Comparison of ENCODE assay signal across 23 cellular contexts in the genomic region with DNA sequence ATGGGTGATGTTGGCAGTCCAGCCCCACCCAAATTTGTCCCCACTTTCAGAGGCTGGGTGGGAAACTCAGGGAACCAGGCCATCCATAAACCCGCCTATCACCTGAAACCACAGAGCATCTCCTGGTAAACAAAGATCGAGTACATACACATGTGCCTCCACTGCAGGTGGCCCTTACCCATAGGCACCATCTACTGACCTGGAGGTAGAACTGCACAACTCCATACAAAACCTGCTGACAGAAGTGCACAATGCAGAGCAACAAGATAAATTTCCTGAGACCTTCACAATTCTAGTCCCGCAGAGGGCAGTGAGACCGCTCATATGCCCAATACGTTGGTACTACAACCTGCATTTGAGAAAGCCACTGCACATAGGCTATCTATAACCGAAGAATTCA.
DNase-seq lines count a peak whose midpoint lies in the region; ATAC-seq and TF ChIP-seq lines count a peak whose summit lies in the region.
"Had no signal": no experiment of that assay in that cellular context is flagged by ENCODE, and none has a peak within 500 bp of the region (broad histone marks: within the 10 kb centered on the region; RNA-seq: fewer than 3 reads in every experiment).

No MANE protein-coding gene starts in this region.

- peak; percentile 51 for DNase-seq in DMS53 (lab: John Stamatoyannopoulos, UW)
- no peak for DNase-seq in DMS53 treated with DMSO at 0.1 percent for 48 hours (lab: John Stamatoyannopoulos, UW; ENCODE audit: unreplicated experiment)
- DNase-seq in PC-9: no peak
- DNase-seq in left lobe of liver (ENCODE audit: low spot score): no peak
- no peak for DNase-seq in NCI-H1436 treated with DMSO at 0.1 percent for 48 hours (lab: John Stamatoyannopoulos, UW)
- DNase-seq in tibial artery: no peak
- DNase-seq: activated B cell treated with CpG ODN at 0.5 μM for 24 hours; activated CD8-positive, alpha-beta T cell treated with anti-CD3 and anti-CD28 coated beads for 36 hours; activated naive CD4-positive, alpha-beta T cell treated with anti-CD3 and anti-CD28 coated beads, Interleukin-2, amount 50 U/mL, for 16 hours; activated T-cell treated with anti-CD3 and anti-CD28 coated beads, Interleukin-2, amount 50 U/mL, for 48 hours; anterior cingulate cortex; BE2C; COR-L47; foreskin fibroblast; islet precursor cell; naive thymus-derived CD4-positive, alpha-beta T cell; NCI-H187 treated with DMSO at 0.1 percent for 48 hours; NCI-H510A; right cardiac atrium; stimulated activated CD8-positive, alpha-beta memory T cell treated with anti-CD3 and anti-CD28 coated beads, Interleukin-4, amount 100 ng/mL, for 48 hours had no signal

- H4K20me1 ChIP-seq in PC-9 (ENCODE audit: insufficient read depth): no peaks in the 10 kb centered on the region

- ATAC-seq in HG03432 (IDR thresholded peaks at IDR 0.05; ENCODE audit: unreplicated experiment) (peak; percentile 47), left lobe of liver (peak; percentile 80), HG03196 (IDR thresholded peaks at IDR 0.05; ENCODE audit: unreplicated experiment) (no peak)
- ATAC-seq: activated CD8-positive, alpha-beta T cell treated with anti-CD3 and anti-CD28 coated beads for 36 hours; naive thymus-derived CD4-positive, alpha-beta T cell; right cardiac atrium had no signal

- POLR2A ChIA-PET in PC-9 (lab: Charles Lee; ENCODE audit: unreplicated experiment): no interaction called here

- H2AFZ ChIP-seq in PC-9: no peak overlapping the region
- H2AFZ ChIP-seq: hepatocyte had no signal

- H3K4me3 ChIP-seq in PC-9: no peak overlapping the region
- H3K4me3 ChIP-seq in tibial artery: no peak overlapping the region
- H3K4me3 ChIP-seq: hepatocyte had no signal

- no peaks in the 10 kb centered on the region for H3K79me2 ChIP-seq in PC-9 (ENCODE audit: low read depth)
- H3K79me2 ChIP-seq: hepatocyte had no signal

- H3K4me1 ChIP-seq in PC-9 (replicated peaks; ENCODE audit: insufficient read depth): no peaks in the 10 kb centered on the region
- no peaks in the 10 kb centered on the region for H3K4me1 ChIP-seq in tibial artery
- H3K4me1 ChIP-seq: BE2C had no signal

- H3K4me2 ChIP-seq in PC-9: no peak overlapping the region
- H3K4me2 ChIP-seq: hepatocyte had no signal

- H3K36me3 ChIP-seq in PC-9 (ENCODE audit: low read depth): no peaks in the 10 kb centered on the region
- no peaks in the 10 kb centered on the region for H3K36me3 ChIP-seq in tibial artery
- H3K36me3 ChIP-seq: BE2C had no signal

- TF ChIP-seq CTCF in PC-9 (conservative IDR thresholded peaks at IDR 0.05): 0 out of 2 replicates have a peak, but pooled peaks have one; percentile 20
- no peak for TF ChIP-seq CTCF in tibial artery (IDR thresholded peaks at IDR 0.05)

- BruUV-seq in PC-9 (replicated peaks; lab: Mats Ljungman, UMichigan): no TSS peak

- H3K27ac ChIP-seq in PC-9: no peak overlapping the region
- H3K27ac ChIP-seq in tibial artery: no peak overlapping the region
- H3K27ac ChIP-seq: hepatocyte had no signal

- intact Hi-C loops in PC-9 (cut with micrococcal nuclease; ENCODE audit: unreplicated experiment): no loop called here
- intact Hi-C loops in tibial artery (cut with DNase I; ENCODE audit: low total_unique reads): no loop called here

- CTCF ChIA-PET in PC-9 (lab: Charles Lee): no interaction called here

- H3K27me3 ChIP-seq in PC-9 (ENCODE audit: insufficient read depth, low read depth): no peaks in the 10 kb centered on the region
- H3K27me3 ChIP-seq in tibial artery: no peaks in the 10 kb centered on the region
- H3K27me3 ChIP-seq: BE2C, hepatocyte had no signal

- no peaks in the 10 kb centered on the region for H3F3A ChIP-seq in PC-9 (ENCODE audit: insufficient read depth, low read depth)

- no peaks in the 10 kb centered on the region; the same call in 1 of the 2 replicates for H3K9me2 ChIP-seq in PC-9 (ENCODE audit: insufficient read depth)

- no peaks in the 10 kb centered on the region for H3K9me3 ChIP-seq in PC-9 (ENCODE audit: insufficient read depth, low read depth)
- peaks cover 0 to 2% (median 0%) of the 10 kb centered on the region in 3 donors for H3K9me3 ChIP-seq in tibial artery
- H3K9me3 ChIP-seq: BE2C had no signal
